16 cellular contexts compared by ENCODE assay signal in genomic region chr18:13018379-13018778, GRCh38. TPM values are rescaled to one million over a fixed set of nuclear protein-coding genes. Genes with fewer than 3 reads are reported as not detected.
DNase-seq lines count a peak whose midpoint lies in the region; ATAC-seq, FAIRE-seq and TF ChIP-seq lines count a peak whose summit lies in the region.
"Had no signal": no experiment of that assay in that cellular context is flagged by ENCODE, and none has a peak within 500 bp of the region (broad histone marks: within the 10 kb centered on the region; RNA-seq: fewer than 3 reads in every experiment).

No MANE protein-coding gene starts in this region.

- ATAC-seq in CD4-positive, CD25-positive, alpha-beta regulatory T cell (ENCODE audit: low read depth in 2 of 2), result no peak
- ATAC-seq in activated T-helper 17 cell treated with anti-CD3 and anti-CD28 coated beads, Interleukin-2, amount 50 U/mL, for 72 hours (replicated peaks), result peak; percentile 70

- no peak for DNase-seq in activated CD4-positive, alpha-beta memory T cell treated with anti-CD3 and anti-CD28 coated beads, Interleukin-2, amount 10 ng/mL, durations not matched to agents 7 days and 5 days
- DNase-seq in activated CD4-positive, alpha-beta memory T cell treated with anti-CD3 and anti-CD28 coated beads for 36 hours, result no peak
- DNase-seq in CD4-positive, CD25-positive, alpha-beta regulatory T cell, result no peak
- DNase-seq in keratinocyte (ENCODE audit: low read depth, low spot score) (no peak), substantia nigra (lab: John Stamatoyannopoulos, UW) (no peak), T-helper 9 cell (no peak)
- DNase-seq: 8988T, Caco-2, GM23248 had no signal

- peak overlapping the region; percentile 22 for H3K27ac Mint-ChIP-seq in activated CD4-positive, alpha-beta memory T cell treated with anti-CD3 and anti-CD28 coated beads, Interleukin-2, amount 10 ng/mL, durations not matched to agents 7 days and 5 days
- H3K27ac Mint-ChIP-seq in activated CD4-positive, alpha-beta memory T cell treated with anti-CD3 and anti-CD28 coated beads for 36 hours, result no peak overlapping the region
- peak overlapping the region; percentile 68 to 91 (median 78) for H3K27ac Mint-ChIP-seq in CD4-positive, CD25-positive, alpha-beta regulatory T cell
- peak overlapping the region; percentile 66 for H3K27ac Mint-ChIP-seq in activated T-helper 17 cell treated with anti-CD3 and anti-CD28 coated beads, Interleukin-2, amount 50 U/mL, for 72 hours
- H3K27ac Mint-ChIP-seq: B cell had no signal

- no peaks in the 10 kb centered on the region for H3K9me3 ChIP-seq in CD4-positive, CD25-positive, alpha-beta regulatory T cell (ENCODE audit: control insufficient read depth in 2 of 2, low read length in 2 of 2)
- no peaks in the 10 kb centered on the region for H3K9me3 ChIP-seq in keratinocyte (ENCODE audit: control insufficient read depth, low read depth, low read length)
- H3K9me3 ChIP-seq: Caco-2, HAP-1 had no signal

- H3K9me1 ChIP-seq in keratinocyte (ENCODE audit: control insufficient read depth, extremely low read depth, insufficient read depth, low read length), result no peaks in the 10 kb centered on the region

- H3K27me3 ChIP-seq in CD4-positive, CD25-positive, alpha-beta regulatory T cell (ENCODE audit: control insufficient read depth, insufficient read depth, low read length), result no peaks in the 10 kb centered on the region
- H3K27me3 ChIP-seq in keratinocyte (ENCODE audit: control insufficient read depth, extremely low read depth, insufficient read depth, low read length), result no peaks in the 10 kb centered on the region
- H3K27me3 ChIP-seq: BLaER1 treated with 17β-estradiol and CSF1 and Interleukin-3, amounts not matched to agents 10 nM and 100 nM had no signal

- peaks cover 5% of the 10 kb centered on the region for H3K4me1 ChIP-seq in CD4-positive, CD25-positive, alpha-beta regulatory T cell (ENCODE audit: control insufficient read depth, insufficient read depth, low read length, poor library complexity, severe bottlenecking)
- H3K4me1 ChIP-seq in keratinocyte (ENCODE audit: control insufficient read depth, extremely low read depth, insufficient read depth, low read length), result peaks cover 16% of the 10 kb centered on the region
- H3K4me1 ChIP-seq: BLaER1 treated with 17β-estradiol and CSF1 and Interleukin-3, amounts not matched to agents 10 nM and 100 nM had no signal

- no peak overlapping the region for H3K9ac ChIP-seq in keratinocyte (ENCODE audit: control insufficient read depth, extremely low read depth, insufficient read depth, low read length)
- H3K9ac ChIP-seq: BLaER1 treated with 17β-estradiol and CSF1 and Interleukin-3, amounts not matched to agents 10 nM and 100 nM; GM23248 had no signal

- no peak overlapping the region for H3K4me2 ChIP-seq in keratinocyte (ENCODE audit: control insufficient read depth, extremely low read depth, insufficient read depth, low read depth, low read length)
- H3K4me2 ChIP-seq: BLaER1 treated with 17β-estradiol and CSF1 and Interleukin-3, amounts not matched to agents 10 nM and 100 nM had no signal

- CTCF ChIA-PET in activated CD4-positive, alpha-beta memory T cell treated with anti-CD3 and anti-CD28 coated beads, Interleukin-2, amount 10 ng/mL, durations not matched to agents 7 days and 5 days (lab: Charles Lee), result interaction anchor here (0.7 to 1.2 kb wide), 2 partner anchors 11 to 141 kb away, joined by 3 read pairs; no protein-coding TSS in a partner anchor
- CTCF ChIA-PET in activated CD4-positive, alpha-beta memory T cell treated with anti-CD3 and anti-CD28 coated beads for 36 hours (lab: Charles Lee), result interaction anchor here (0.5 to 1.2 kb wide), 4 partner anchors 13 to 141 kb away, joined by 3 to 6 read pairs (median 4); no protein-coding TSS in a partner anchor

- H4K20me1 ChIP-seq in keratinocyte (ENCODE audit: control insufficient read depth, extremely low read depth, insufficient read depth, low read length), result no peaks in the 10 kb centered on the region

- H3K27me3 Mint-ChIP-seq in activated CD4-positive, alpha-beta memory T cell treated with anti-CD3 and anti-CD28 coated beads, Interleukin-2, amount 10 ng/mL, durations not matched to agents 7 days and 5 days, result no peaks in the 10 kb centered on the region
- no peaks in the 10 kb centered on the region for H3K27me3 Mint-ChIP-seq in activated CD4-positive, alpha-beta memory T cell treated with anti-CD3 and anti-CD28 coated beads for 36 hours
- no peaks in the 10 kb centered on the region for H3K27me3 Mint-ChIP-seq in CD4-positive, CD25-positive, alpha-beta regulatory T cell
- no peaks in the 10 kb centered on the region for H3K27me3 Mint-ChIP-seq in activated T-helper 17 cell treated with anti-CD3 and anti-CD28 coated beads, Interleukin-2, amount 50 U/mL, for 72 hours
- H3K27me3 Mint-ChIP-seq: B cell had no signal

- peak overlapping the region; percentile 45 for H3K4me3 ChIP-seq in CD4-positive, CD25-positive, alpha-beta regulatory T cell (ENCODE audit: low read depth, low read length)
- H3K4me3 ChIP-seq in keratinocyte (ENCODE audit: control insufficient read depth in 2 of 3, extremely low read depth in 1 of 3, insufficient read depth in 2 of 3, low read depth in 1 of 3, low read length in 3 of 3), result no peak overlapping the region
- H3K4me3 ChIP-seq: BLaER1 treated with 17β-estradiol and CSF1 and Interleukin-3, amounts not matched to agents 10 nM and 100 nM; GM23248; HAP-1 had no signal

- no peak overlapping the region for H3K4me3 Mint-ChIP-seq in activated CD4-positive, alpha-beta memory T cell treated with anti-CD3 and anti-CD28 coated beads, Interleukin-2, amount 10 ng/mL, durations not matched to agents 7 days and 5 days
- H3K4me3 Mint-ChIP-seq in activated CD4-positive, alpha-beta memory T cell treated with anti-CD3 and anti-CD28 coated beads for 36 hours, result no peak overlapping the region
- peak overlapping the region in 2 of 4 donors; percentile 44 to 57 for H3K4me3 Mint-ChIP-seq in CD4-positive, CD25-positive, alpha-beta regulatory T cell
- no peak overlapping the region for H3K4me3 Mint-ChIP-seq in activated T-helper 17 cell treated with anti-CD3 and anti-CD28 coated beads, Interleukin-2, amount 50 U/mL, for 72 hours
- H3K4me3 Mint-ChIP-seq: B cell had no signal

- intact Hi-C loops in activated CD4-positive, alpha-beta memory T cell treated with anti-CD3 and anti-CD28 coated beads for 36 hours (cut with micrococcal nuclease), result no loop called here

- FAIRE-seq in keratinocyte (lab: Jason Lieb, UNC), result no peak
- FAIRE-seq: D721Med, G401.6, GM12891 had no signal

- dilution Hi-C loops in keratinocyte (cut with MboI; ENCODE audit: extremely low pct_ligation_motif_present, low sequenced_read_pairs), result no loop called here

- H2AFZ ChIP-seq in keratinocyte (ENCODE audit: control insufficient read depth, low read length), result no peak overlapping the region
- H2AFZ ChIP-seq: GM23248 had no signal

- H3K36me3 Mint-ChIP-seq in activated CD4-positive, alpha-beta memory T cell treated with anti-CD3 and anti-CD28 coated beads, Interleukin-2, amount 10 ng/mL, durations not matched to agents 7 days and 5 days (ENCODE audit: low read depth), result peaks cover 91% of the 10 kb centered on the region
- peaks cover 71% of the 10 kb centered on the region for H3K36me3 Mint-ChIP-seq in activated CD4-positive, alpha-beta memory T cell treated with anti-CD3 and anti-CD28 coated beads for 36 hours
- H3K36me3 Mint-ChIP-seq in CD4-positive, CD25-positive, alpha-beta regulatory T cell, result peaks cover 78% of the 10 kb centered on the region
- no peaks in the 10 kb centered on the region for H3K36me3 Mint-ChIP-seq in activated T-helper 17 cell treated with anti-CD3 and anti-CD28 coated beads, Interleukin-2, amount 50 U/mL, for 72 hours (ENCODE audit: low read depth)

- peak overlapping the region; percentile 7 for H3K27ac ChIP-seq in CD4-positive, CD25-positive, alpha-beta regulatory T cell (ENCODE audit: insufficient read depth, low read length, poor library complexity, severe bottlenecking)
- peak overlapping the region; percentile 92 for H3K27ac ChIP-seq in keratinocyte (ENCODE audit: control insufficient read depth, insufficient read depth, low read length)
- H3K27ac ChIP-seq in substantia nigra (ENCODE audit: low read depth, low read length, poor library complexity, severe bottlenecking), result no peak overlapping the region
- H3K27ac ChIP-seq: BLaER1 treated with 17β-estradiol and CSF1 and Interleukin-3, amounts not matched to agents 10 nM and 100 nM; GM23248 had no signal

- no peak for TF ChIP-seq CTCF in keratinocyte (optimal IDR thresholded peaks at IDR 0.05 in 1 of 3, IDR thresholded peaks at IDR 0.05 in 1 of 3, conservative IDR thresholded peaks at IDR 0.05 in 1 of 3; ENCODE audit: extremely low read depth in 1 of 3, insufficient read depth in 2 of 3, low read length in 3 of 3)

- H3K36me3 ChIP-seq in CD4-positive, CD25-positive, alpha-beta regulatory T cell (ENCODE audit: control insufficient read depth, insufficient read depth, low read length), result peaks cover 65% of the 10 kb centered on the region
- H3K36me3 ChIP-seq in keratinocyte (ENCODE audit: control insufficient read depth in 2 of 2, extremely low read depth in 1 of 2, insufficient read depth in 2 of 2, low read length in 2 of 2), result peaks cover 9 to 23% of the 10 kb centered on the region in 2 experiments

- POLR2A ChIA-PET in activated CD4-positive, alpha-beta memory T cell treated with anti-CD3 and anti-CD28 coated beads, Interleukin-2, amount 10 ng/mL, durations not matched to agents 7 days and 5 days (lab: Charles Lee), result interaction anchor here (1.0 to 2.0 kb wide), 3 partner anchors 9 to 56 kb away, joined by 3 to 11 read pairs (median 5); partner anchors contain the start of gene CEP192
- POLR2A ChIA-PET in activated CD4-positive, alpha-beta memory T cell treated with anti-CD3 and anti-CD28 coated beads for 36 hours (lab: Charles Lee), result interaction anchor here (1.2 to 1.6 kb wide), 2 partner anchors 20 to 27 kb away, joined by 3 to 7 read pairs; partner anchors contain the start of gene CEP192

- peaks cover 3% of the 10 kb centered on the region for H3K9me3 Mint-ChIP-seq in activated CD4-positive, alpha-beta memory T cell treated with anti-CD3 and anti-CD28 coated beads, Interleukin-2, amount 10 ng/mL, durations not matched to agents 7 days and 5 days
- H3K9me3 Mint-ChIP-seq in activated CD4-positive, alpha-beta memory T cell treated with anti-CD3 and anti-CD28 coated beads for 36 hours, result no peaks in the 10 kb centered on the region
- H3K9me3 Mint-ChIP-seq in CD4-positive, CD25-positive, alpha-beta regulatory T cell, result peaks cover 0 to 3% (median 1%) of the 10 kb centered on the region in 7 donors
- no peaks in the 10 kb centered on the region for H3K9me3 Mint-ChIP-seq in activated T-helper 17 cell treated with anti-CD3 and anti-CD28 coated beads, Interleukin-2, amount 50 U/mL, for 72 hours

- H3K4me1 Mint-ChIP-seq in activated CD4-positive, alpha-beta memory T cell treated with anti-CD3 and anti-CD28 coated beads, Interleukin-2, amount 10 ng/mL, durations not matched to agents 7 days and 5 days, result peaks cover 45% of the 10 kb centered on the region
- H3K4me1 Mint-ChIP-seq in activated CD4-positive, alpha-beta memory T cell treated with anti-CD3 and anti-CD28 coated beads for 36 hours (ENCODE audit: low read depth), result peaks cover 29% of the 10 kb centered on the region
- H3K4me1 Mint-ChIP-seq in CD4-positive, CD25-positive, alpha-beta regulatory T cell, result peaks cover 31 to 60% (median 45%) of the 10 kb centered on the region in 4 donors
- peaks cover 26% of the 10 kb centered on the region for H3K4me1 Mint-ChIP-seq in activated T-helper 17 cell treated with anti-CD3 and anti-CD28 coated beads, Interleukin-2, amount 50 U/mL, for 72 hours

- H3K79me2 ChIP-seq in keratinocyte (ENCODE audit: control insufficient read depth, insufficient read depth, low read length), result peaks cover 16% of the 10 kb centered on the region

RNA-seq across cellular contexts. Expression of gene CEP192, which starts 27.2 kb away (rescaled TPM):
- 10 to 100 TPM; 42.6 to 46.1 TPM for total RNA-seq in activated CD4-positive, alpha-beta memory T cell treated with anti-CD3 and anti-CD28 coated beads, Interleukin-2, amount 10 ng/mL, durations not matched to agents 7 days and 5 days
- total RNA-seq in activated CD4-positive, alpha-beta memory T cell treated with anti-CD3 and anti-CD28 coated beads for 36 hours, result 10 to 100 TPM; 31.0 to 34.0 TPM
- 38.6 TPM for total RNA-seq in CD4-positive, CD25-positive, alpha-beta regulatory T cell
- polyA plus RNA-seq in CD4-positive, CD25-positive, alpha-beta regulatory T cell, result 1 to 10 TPM; 5.3 to 7.9 (median 6.8) TPM
- 10 to 100 TPM; 35.3 to 62.0 TPM for total RNA-seq in activated T-helper 17 cell treated with anti-CD3 and anti-CD28 coated beads, Interleukin-2, amount 50 U/mL, for 72 hours
- polyA plus RNA-seq in keratinocyte, result 10.4 to 16.6 TPM (median 11.1 TPM) in 3 replicates
- polyA plus RNA-seq in keratinocyte (2011; ENCODE audit: low read depth), result 4.9 TPM
- 4.6 and 8.8 TPM in 2 replicates for polyA plus RNA-seq in keratinocyte (2011; cell fraction: cytosol; rRNA removed)
- 23.4 and 27.6 TPM in 2 replicates for polyA plus RNA-seq in keratinocyte (2011; cell fraction: nucleus; rRNA removed)
- 5.1 and 5.9 TPM in 2 replicates for polyA plus RNA-seq in keratinocyte (2012; ENCODE audit: low replicate concordance)
- polyA minus RNA-seq in keratinocyte, result 13.2 to 31.2 TPM (median 19.1 TPM) in 3 replicates
- polyA minus RNA-seq in keratinocyte (2011; cell fraction: cytosol; rRNA and poly(A)+ RNA removed), result 10.2 TPM
- polyA minus RNA-seq in keratinocyte (2011; cell fraction: nucleus; rRNA and poly(A)+ RNA removed), result 19.1 and 35.0 TPM in 2 replicates
